ENCODE assay signal across 9 cellular contexts in the genomic region with DNA sequence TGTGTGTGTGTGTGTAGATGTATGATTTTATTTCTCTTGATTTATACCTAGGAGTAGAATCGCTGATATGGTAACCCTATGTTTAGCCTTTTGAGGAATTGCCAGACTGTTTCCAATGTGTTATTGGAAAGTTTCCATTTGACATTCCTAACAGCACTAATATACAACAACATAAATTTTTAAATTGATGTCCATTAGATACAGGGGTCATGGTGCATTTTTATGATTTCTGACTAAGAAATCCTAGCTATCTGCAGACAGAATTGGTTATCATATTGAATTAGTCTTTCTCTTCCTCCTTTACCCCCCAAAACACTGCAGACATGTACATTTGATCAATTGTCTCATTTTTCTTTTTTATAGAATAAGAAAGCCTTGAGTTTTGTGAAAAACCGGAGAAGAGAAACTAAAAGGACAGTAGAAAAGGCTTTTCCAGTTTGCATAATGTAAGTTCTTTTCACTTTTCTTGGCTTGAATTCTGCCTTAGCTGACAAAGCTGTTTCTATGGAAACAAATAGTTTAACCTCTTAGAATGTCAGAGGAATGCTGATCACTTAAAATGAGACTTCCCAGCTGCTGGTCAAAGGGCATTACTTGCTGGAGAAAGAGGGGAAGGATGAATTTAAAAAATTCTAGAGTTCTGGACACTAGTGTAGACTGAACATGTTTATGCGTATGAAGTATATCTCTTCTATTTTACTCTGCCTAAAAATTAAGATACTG. TPM values are rescaled to one million over a fixed set of nuclear protein-coding genes. Genes with fewer than 3 reads are reported as not detected.
DNase-seq lines count a peak whose midpoint lies in the region; TF ChIP-seq lines count a peak whose summit lies in the region.
"Had no signal": no experiment of that assay in that cellular context is flagged by ENCODE, and none has a peak within 500 bp of the region (broad histone marks: within the 10 kb centered on the region; RNA-seq: fewer than 3 reads in every experiment).

No MANE protein-coding gene starts in this region.

- H3K4me2 ChIP-seq in hepatocyte: peak overlapping the region; percentile 70

- H3K9me2 ChIP-seq in hepatocyte (replicated peaks; ENCODE audit: insufficient read depth): no peaks in the 10 kb centered on the region

- H4K20me1 ChIP-seq in hepatocyte (ENCODE audit: insufficient read depth, poor library complexity, severe bottlenecking): peaks cover 3% of the 10 kb centered on the region

- DNase-seq in EL (peak; percentile 64), astrocyte of the spinal cord (ENCODE audit: low read depth, low spot score) (peak; percentile 81), hepatocyte (ENCODE audit: low spot score) (peak; percentile 38), NCI-H1105 treated with DMSO at 0.1 percent for 48 hours (lab: John Stamatoyannopoulos, UW) (no peak), DMS153 (lab: John Stamatoyannopoulos, UW) (no peak), NOMO-1 (lab: John Stamatoyannopoulos, UW; ENCODE audit: unreplicated experiment in 2 of 2) (no peak)
- no peak for DNase-seq in activated CD4-positive, alpha-beta T cell treated with anti-CD3 and anti-CD28 coated beads for 1 hour

- TF ChIP-seq CTCF in astrocyte of the spinal cord (IDR thresholded peaks at IDR 0.05; ENCODE audit: low read depth, low read length) (no peak), hepatocyte (IDR thresholded peaks at IDR 0.05; ENCODE audit: poor library complexity) (no peak)

- H3K36me3 ChIP-seq in hepatocyte (replicated peaks; ENCODE audit: insufficient read depth, low read depth) (no peaks in the 10 kb centered on the region), rectal smooth muscle tissue (ENCODE audit: control insufficient read depth, insufficient read depth, low read length) (no peaks in the 10 kb centered on the region)
- H3K36me3 ChIP-seq: vagina had no signal

- H3K79me2 ChIP-seq in hepatocyte: peaks cover 81% of the 10 kb centered on the region

- H2AFZ ChIP-seq in hepatocyte: no peak overlapping the region

- 43% methylated on average over 3 of the region's 3 CpGs for WGBS in hepatocyte (ENCODE audit: low lambda C conversion rate, missing lambda C conversion rate)

- in situ Hi-C loops in astrocyte of the spinal cord (cut with HindIII; ENCODE audit: low sequenced_read_pairs): no loop called here

- H3K27ac ChIP-seq in hepatocyte (peak overlapping the region; percentile 63), rectal smooth muscle tissue (ENCODE audit: low read depth, low read length) (peak overlapping the region; percentile 63)
- H3K27ac ChIP-seq: vagina had no signal

- H3K27me3 ChIP-seq in hepatocyte (no peaks in the 10 kb centered on the region), rectal smooth muscle tissue (ENCODE audit: control insufficient read depth, insufficient read depth, low read length) (no peaks in the 10 kb centered on the region)
- H3K27me3 ChIP-seq: vagina had no signal

- no peak overlapping the region for H3K9ac ChIP-seq in rectal smooth muscle tissue (ENCODE audit: low read length)

- no peaks in the 10 kb centered on the region for H3K9me3 ChIP-seq in hepatocyte (ENCODE audit: low read depth)
- H3K9me3 ChIP-seq: vagina had no signal

- H3K4me3 ChIP-seq in astrocyte of the spinal cord (ENCODE audit: low read depth, low read length): no peak overlapping the region
- H3K4me3 ChIP-seq in hepatocyte: no peak overlapping the region
- H3K4me3 ChIP-seq in rectal smooth muscle tissue (ENCODE audit: low read length): peak overlapping the region; percentile 26

- H3K4me1 ChIP-seq in hepatocyte (ENCODE audit: insufficient read depth) (peaks cover 26% of the 10 kb centered on the region), rectal smooth muscle tissue (ENCODE audit: control insufficient read depth, insufficient read depth, low read length) (peaks cover 28% of the 10 kb centered on the region)

RNA-seq across cellular contexts. Expression of a gene that starts 28.3 kb away (rescaled TPM):
- 38.1 and 39.4 TPM in 2 replicates for total RNA-seq in hepatocyte
- polyA plus RNA-seq in hepatocyte: 11.6 and 15.6 TPM in 2 replicates

Comparison
In these comparisons a context has a peak if more than half of its experiments do, and no peak if none do; other contexts are left out.
1. DNase-seq: peak in EL (single experiment), astrocyte of the spinal cord (single experiment) and hepatocyte (single experiment); none in NCI-H1105 treated with DMSO at 0.1 percent for 48 hours (single experiment), DMS153 (single experiment), activated CD4-positive, alpha-beta T cell treated with anti-CD3 and anti-CD28 coated beads for 1 hour (single experiment) and NOMO-1 (0 of 2).